Comparison of ENCODE assay signal across 1 cellular context in genomic region chr6:168313371-168314028, GRCh38.
TF ChIP-seq lines count a peak whose summit lies in the region.

No MANE protein-coding gene starts in this region.

TF ChIP-seq in HepG2, 621 proteins besides CTCF, POLR2A, EP300 and RAD21 (continues in another document):
- TF ChIP-seq PRDM10 (CRISPR knock-in tag; IDR thresholded peaks at IDR 0.05; ENCODE audit: low read depth) (peak; percentile 52; the same call in 1 of the 2 replicates), ZNF274 (CRISPR knock-in tag; IDR thresholded peaks at IDR 0.05) (0 out of 2 replicates have a peak, but pooled peaks have one; percentile 33), PATZ1 (CRISPR knock-in tag; IDR thresholded peaks at IDR 0.05) (peak; percentile 54), PBX3 (CRISPR knock-in tag; IDR thresholded peaks at IDR 0.05; ENCODE audit: borderline replicate concordance) (no peak), ZFP90 (CRISPR knock-in tag; IDR thresholded peaks at IDR 0.05; ENCODE audit: borderline replicate concordance) (0 out of 2 replicates have a peak, but pooled peaks have one; percentile 24), AHDC1 (CRISPR knock-in tag; IDR thresholded peaks at IDR 0.05; ENCODE audit: borderline replicate concordance) (no peak), KAT8 (CRISPR knock-in tag; IDR thresholded peaks at IDR 0.05) (0 out of 2 replicates have a peak, but pooled peaks have one; percentile 15), SOX6 (IDR thresholded peaks at IDR 0.05) (no peak), SOX6 (CRISPR knock-in tag; IDR thresholded peaks at IDR 0.05) (peak; percentile 17; the same call in 1 of the 2 replicates), HNF1A (IDR thresholded peaks at IDR 0.05; ENCODE audit: low read depth) (0 out of 2 replicates have a peak, but pooled peaks have one; percentile 15), HNF1A (CRISPR knock-in tag; IDR thresholded peaks at IDR 0.05; ENCODE audit: borderline replicate concordance) (no peak), ZNF792 (CRISPR knock-in tag; IDR thresholded peaks at IDR 0.05) (peak; percentile 78), TFDP2 (CRISPR knock-in tag; IDR thresholded peaks at IDR 0.05) (0 out of 2 replicates have a peak, but pooled peaks have one; percentile 19), GTF3A (CRISPR knock-in tag; conservative IDR thresholded peaks at IDR 0.05) (no peak), ZNF230 (CRISPR knock-in tag; IDR thresholded peaks at IDR 0.05) (no peak), ZBTB43 (CRISPR knock-in tag; conservative IDR thresholded peaks at IDR 0.05) (0 out of 2 replicates have a peak, but pooled peaks have one; percentile 43), NCOA2 (CRISPR knock-in tag; IDR thresholded peaks at IDR 0.05) (0 out of 2 replicates have a peak, but pooled peaks have one; percentile 7), ETV5 (CRISPR knock-in tag; IDR thresholded peaks at IDR 0.05; ENCODE audit: borderline replicate concordance) (no peak), HOXA3 (CRISPR knock-in tag; IDR thresholded peaks at IDR 0.05) (peak; percentile 29; the same call in 1 of the 2 replicates), STAG1 (CRISPR knock-in tag; IDR thresholded peaks at IDR 0.05) (peak; percentile 27), ZNF605 (CRISPR knock-in tag; IDR thresholded peaks at IDR 0.05) (0 out of 2 replicates have a peak, but pooled peaks have one; percentile 14), XBP1 (CRISPR knock-in tag; IDR thresholded peaks at IDR 0.05) (no peak), ZBTB33 (CRISPR knock-in tag; IDR thresholded peaks at IDR 0.05) (peak; percentile 90), ZNF430 (CRISPR knock-in tag; IDR thresholded peaks at IDR 0.05) (0 out of 2 replicates have a peak, but pooled peaks have one; percentile 20), ELF3 (CRISPR knock-in tag; IDR thresholded peaks at IDR 0.05) (peak; percentile 37; the same call in 1 of the 2 replicates), HMG20A (CRISPR knock-in tag; IDR thresholded peaks at IDR 0.05; ENCODE audit: borderline replicate concordance) (no peak), ZNF263 (CRISPR knock-in tag; IDR thresholded peaks at IDR 0.05) (0 out of 2 replicates have a peak, but pooled peaks have one; percentile 30)
